ENCODE assay signal across 2 cellular contexts in genomic region chr20:31694842-31695593, GRCh38.
TF ChIP-seq lines count a peak whose summit lies in the region.

No MANE protein-coding gene starts in this region.

TF ChIP-seq in A549, 52 proteins besides CTCF, POLR2A, EP300 and RAD21:
- 0 out of 2 replicates have a peak, but pooled peaks have one; percentile 64 for TF ChIP-seq EHF (CRISPR knock-in tag; IDR thresholded peaks at IDR 0.05)
- no peak for TF ChIP-seq ATOH8 (CRISPR knock-in tag; IDR thresholded peaks at IDR 0.05; ENCODE audit: low read depth)
- no peak for TF ChIP-seq FOXS1 (CRISPR knock-in tag; IDR thresholded peaks at IDR 0.05)

TF ChIP-seq in K562, 482 proteins besides CTCF, POLR2A, EP300 and RAD21:
- TF ChIP-seq UBTF (IDR thresholded peaks at IDR 0.05; ENCODE audit: borderline replicate concordance in 1 of 2, low read depth in 2 of 2, low read length in 2 of 2) (0 out of 4 replicates have a peak, but pooled peaks of 1 of the 2 experiments have one; percentile 30), ZNF253 (CRISPR knock-in tag; conservative IDR thresholded peaks at IDR 0.05) (no peak), HLTF (IDR thresholded peaks at IDR 0.05) (no peak), HDGF (IDR thresholded peaks at IDR 0.05) (no peak), TEAD4 (IDR thresholded peaks at IDR 0.05; ENCODE audit: low read length) (peak; percentile 14; the same call in 1 of the 2 replicates), TEAD4 (CRISPR knock-in tag; IDR thresholded peaks at IDR 0.05; ENCODE audit: borderline replicate concordance) (no peak), XRCC3 (IDR thresholded peaks at IDR 0.05) (no peak), NELFE (IDR thresholded peaks at IDR 0.05; ENCODE audit: insufficient read depth, insufficient read length) (no peak), MYC (IDR thresholded peaks at IDR 0.05; ENCODE audit: low read depth, low read length) (no peak), MYC (CRISPR knock-in tag; IDR thresholded peaks at IDR 0.05; ENCODE audit: borderline replicate concordance, low read depth) (0 out of 2 replicates have a peak, but pooled peaks have one; percentile 39), RFX1 (IDR thresholded peaks at IDR 0.05) (no peak), ATF2 (CRISPR knock-in tag; IDR thresholded peaks at IDR 0.05) (no peak), ZNF592 (IDR thresholded peaks at IDR 0.05) (peak; percentile 58), GTF2A2 (tag; IDR thresholded peaks at IDR 0.05) (0 out of 2 replicates have a peak, but pooled peaks have one; percentile 13), SMAD3 (CRISPR knock-in tag; conservative IDR thresholded peaks at IDR 0.05) (no peak), XRCC5 (IDR thresholded peaks at IDR 0.05; ENCODE audit: low read depth, low read length) (no peak), U2AF1 (optimal IDR thresholded peaks at IDR 0.05; ENCODE audit: low read depth, low read length) (no peak), ZBED1 (IDR thresholded peaks at IDR 0.05) (no peak), TCF15 (CRISPR knock-in tag; IDR thresholded peaks at IDR 0.05) (no peak), HCFC1 (IDR thresholded peaks at IDR 0.05; ENCODE audit: low read depth, low read length) (no peak), ZNF224 (CRISPR knock-in tag; IDR thresholded peaks at IDR 0.05) (no peak), REST (CRISPR knock-in tag; IDR thresholded peaks at IDR 0.05; ENCODE audit: low read depth) (no peak)
